ENCODE assay signal across 35 cellular contexts in genomic region chr11:12657336-12657735, GRCh38.
"Had no signal": no experiment of that assay in that cellular context is flagged by ENCODE, and none has a peak within 500 bp of the region (broad histone marks: within the 10 kb centered on the region; RNA-seq: fewer than 3 reads in every experiment).

No MANE protein-coding gene starts in this region.

- H3K36me3 ChIP-seq: MG63 had no signal

- H3K9ac ChIP-seq: KMS-11 had no signal

- DNase-seq: Karpas-422, Kasumi-1, MG63, MM.1S, MV-4-11, NCI-H1048, NCI-H1092, NCI-H1092 treated with DMSO at 0.1 percent for 48 hours, NCI-H1105, NCI-H1105 treated with DMSO at 0.1 percent for 48 hours, NCI-H1417, NCI-H1417 treated with DMSO at 0.1 percent for 48 hours, NCI-H1436, NCI-H1436 treated with DMSO at 0.1 percent for 48 hours, NCI-H146, NCI-H1694, NCI-H1694 treated with DMSO at 0.1 percent for 48 hours, NCI-H187, NCI-H187 treated with DMSO at 0.1 percent for 48 hours, NCI-H1930, NCI-H2029, NCI-H2029 treated with DMSO at 0.1 percent for 48 hours, NCI-H2081, NCI-H2081 treated with DMSO at 0.1 percent for 48 hours, NCI-H2107, NCI-H2171, NCI-H2171 treated with DMSO at 0.1 percent for 48 hours, NCI-H2227 treated with DMSO at 0.1 percent for 48 hours, NCI-H226, NCI-H345, NCI-H446, NCI-H446 treated with DMSO at 0.1 percent for 48 hours, NCI-H510A, NCI-H510A treated with DMSO at 0.1 percent for 48 hours had no signal

- H3K27me3 ChIP-seq: MG63 had no signal

- H3K4me2 ChIP-seq: KMS-11 had no signal

- H3K4me3 ChIP-seq: MG63 had no signal

- H3K27ac ChIP-seq: KMS-11 had no signal
